ENCODE assay signal across 14 cellular contexts in genomic region chr18:40866013-40866644, GRCh38.
DNase-seq lines count a peak whose midpoint lies in the region; ATAC-seq and TF ChIP-seq lines count a peak whose summit lies in the region.
"Had no signal": no experiment of that assay in that cellular context is flagged by ENCODE, and none has a peak within 500 bp of the region (broad histone marks: within the 10 kb centered on the region; RNA-seq: fewer than 3 reads in every experiment).

No MANE protein-coding gene starts in this region.

- no peaks in the 10 kb centered on the region for H3K36me3 Mint-ChIP-seq in activated CD4-positive, alpha-beta memory T cell treated with anti-CD3 and anti-CD28 coated beads, Interleukin-2, amount 10 ng/mL, durations not matched to agents 7 days and 5 days (ENCODE audit: low read depth)
- no peaks in the 10 kb centered on the region for H3K36me3 Mint-ChIP-seq in activated CD4-positive, alpha-beta memory T cell treated with anti-CD3 and anti-CD28 coated beads for 36 hours
- peaks cover 7% of the 10 kb centered on the region for H3K36me3 Mint-ChIP-seq in WTC11
- H3K36me3 Mint-ChIP-seq: memory B cell had no signal

- H3K27ac Mint-ChIP-seq in activated CD4-positive, alpha-beta memory T cell treated with anti-CD3 and anti-CD28 coated beads, Interleukin-2, amount 10 ng/mL, durations not matched to agents 7 days and 5 days = no peak overlapping the region
- no peak overlapping the region for H3K27ac Mint-ChIP-seq in activated CD4-positive, alpha-beta memory T cell treated with anti-CD3 and anti-CD28 coated beads for 36 hours
- H3K27ac Mint-ChIP-seq in WTC11 = no peak overlapping the region
- H3K27ac Mint-ChIP-seq: memory B cell, progenitor cell of endocrine pancreas had no signal

- no peak overlapping the region for H3K9ac ChIP-seq in MM.1S (ENCODE audit: low read length)

- POLR2A ChIA-PET in activated CD4-positive, alpha-beta memory T cell treated with anti-CD3 and anti-CD28 coated beads, Interleukin-2, amount 10 ng/mL, durations not matched to agents 7 days and 5 days (lab: Charles Lee) = no interaction called here
- POLR2A ChIA-PET in activated CD4-positive, alpha-beta memory T cell treated with anti-CD3 and anti-CD28 coated beads for 36 hours (lab: Charles Lee) = no interaction called here
- POLR2A ChIA-PET in WTC11 (lab: Charles Lee) = no interaction called here

- H3F3A ChIP-seq in MM.1S (ENCODE audit: insufficient read depth, low read length) = no peaks in the 10 kb centered on the region

- H3K4me3 Mint-ChIP-seq in activated CD4-positive, alpha-beta memory T cell treated with anti-CD3 and anti-CD28 coated beads, Interleukin-2, amount 10 ng/mL, durations not matched to agents 7 days and 5 days = no peak overlapping the region
- H3K4me3 Mint-ChIP-seq in activated CD4-positive, alpha-beta memory T cell treated with anti-CD3 and anti-CD28 coated beads for 36 hours = no peak overlapping the region
- no peak overlapping the region for H3K4me3 Mint-ChIP-seq in WTC11
- H3K4me3 Mint-ChIP-seq: memory B cell had no signal

- peak; percentile 15 for DNase-seq in activated CD4-positive, alpha-beta memory T cell treated with anti-CD3 and anti-CD28 coated beads, Interleukin-2, amount 10 ng/mL, durations not matched to agents 7 days and 5 days
- no peak for DNase-seq in activated CD4-positive, alpha-beta memory T cell treated with anti-CD3 and anti-CD28 coated beads for 36 hours
- DNase-seq in MM.1S = peak; percentile 33
- DNase-seq in WTC11 (ENCODE audit: low spot score) = no peak
- peak; percentile 29 for DNase-seq in skeletal muscle cell (ENCODE audit: low read depth)
- DNase-seq in amniotic stem cell (lab: John Stamatoyannopoulos, UW) = no peak
- no peak for DNase-seq in left lung
- no peak for DNase-seq in activated effector memory CD4-positive, alpha-beta T cell treated with Interleukin-2 at 50 U/mL for 16 hours
- DNase-seq: AML-193, NCI-H2227 treated with DMSO at 0.1 percent for 48 hours had no signal

- H3K9me3 ChIP-seq in MM.1S (replicated peaks; ENCODE audit: insufficient read depth, low read length) (no peaks in the 10 kb centered on the region), left lung (peaks cover 0 to 5% of the 10 kb centered on the region in 2 donors)
- H3K9me3 ChIP-seq: heart left ventricle, suprapubic skin had no signal

- H2AFZ ChIP-seq in MM.1S (ENCODE audit: low read length) = no peak overlapping the region

- H3K9me2 ChIP-seq in MM.1S (replicated peaks; ENCODE audit: insufficient read depth, low read length) = no peaks in the 10 kb centered on the region

- TF ChIP-seq CTCF in MM.1S (IDR thresholded peaks at IDR 0.05; ENCODE audit: low read length) (no peak), WTC11 (IDR thresholded peaks at IDR 0.05) (no peak), left lung (IDR thresholded peaks at IDR 0.05) (no peak)

- H3K4me1 Mint-ChIP-seq in activated CD4-positive, alpha-beta memory T cell treated with anti-CD3 and anti-CD28 coated beads, Interleukin-2, amount 10 ng/mL, durations not matched to agents 7 days and 5 days = no peaks in the 10 kb centered on the region
- no peaks in the 10 kb centered on the region for H3K4me1 Mint-ChIP-seq in activated CD4-positive, alpha-beta memory T cell treated with anti-CD3 and anti-CD28 coated beads for 36 hours (ENCODE audit: low read depth)
- 0 out of 2 replicates have a peak, but pooled peaks cover 2% of the 10 kb centered on the region for H3K4me1 Mint-ChIP-seq in WTC11
- H3K4me1 Mint-ChIP-seq: memory B cell had no signal

- no peaks in the 10 kb centered on the region for H3K27me3 Mint-ChIP-seq in activated CD4-positive, alpha-beta memory T cell treated with anti-CD3 and anti-CD28 coated beads, Interleukin-2, amount 10 ng/mL, durations not matched to agents 7 days and 5 days
- H3K27me3 Mint-ChIP-seq in activated CD4-positive, alpha-beta memory T cell treated with anti-CD3 and anti-CD28 coated beads for 36 hours = no peaks in the 10 kb centered on the region
- H3K27me3 Mint-ChIP-seq in WTC11 (ENCODE audit: low read depth) = no peaks in the 10 kb centered on the region
- H3K27me3 Mint-ChIP-seq: memory B cell, progenitor cell of endocrine pancreas had no signal

- intact Hi-C loops in activated CD4-positive, alpha-beta memory T cell treated with anti-CD3 and anti-CD28 coated beads for 36 hours (cut with micrococcal nuclease) = no loop called here
- intact Hi-C loops in left lung (cut with DNase I) = no loop called here

- CTCF ChIA-PET in activated CD4-positive, alpha-beta memory T cell treated with anti-CD3 and anti-CD28 coated beads, Interleukin-2, amount 10 ng/mL, durations not matched to agents 7 days and 5 days (lab: Charles Lee) = no interaction called here
- CTCF ChIA-PET in activated CD4-positive, alpha-beta memory T cell treated with anti-CD3 and anti-CD28 coated beads for 36 hours (lab: Charles Lee) = no interaction called here
- CTCF ChIA-PET in WTC11 (lab: Charles Lee) = no interaction called here

- H3K4me2 ChIP-seq in MM.1S (ENCODE audit: low read depth, low read length) = no peak overlapping the region

- H3K4me3 ChIP-seq in MM.1S (ENCODE audit: low read length) (no peak overlapping the region), skeletal muscle cell (ENCODE audit: low read depth, low read length) (no peak overlapping the region), left lung (no peak overlapping the region)
- H3K4me3 ChIP-seq: heart left ventricle, suprapubic skin had no signal

- H3K27me3 ChIP-seq in MM.1S (replicated peaks; ENCODE audit: insufficient read depth, low read length) = no peaks in the 10 kb centered on the region
- no peaks in the 10 kb centered on the region for H3K27me3 ChIP-seq in left lung
- H3K27me3 ChIP-seq: heart left ventricle, suprapubic skin had no signal

- H3K4me1 ChIP-seq in MM.1S (ENCODE audit: low read length) = no peaks in the 10 kb centered on the region
- H3K4me1 ChIP-seq in left lung = no peaks in the 10 kb centered on the region
- H3K4me1 ChIP-seq: heart left ventricle, suprapubic skin had no signal

- H3K36me3 ChIP-seq in MM.1S (replicated peaks; ENCODE audit: insufficient read depth, low read length) (no peaks in the 10 kb centered on the region), left lung (no peaks in the 10 kb centered on the region)
- H3K36me3 ChIP-seq: heart left ventricle, suprapubic skin had no signal

- peaks cover 16% of the 10 kb centered on the region for H3K9me3 Mint-ChIP-seq in activated CD4-positive, alpha-beta memory T cell treated with anti-CD3 and anti-CD28 coated beads, Interleukin-2, amount 10 ng/mL, durations not matched to agents 7 days and 5 days
- peaks cover 11% of the 10 kb centered on the region for H3K9me3 Mint-ChIP-seq in activated CD4-positive, alpha-beta memory T cell treated with anti-CD3 and anti-CD28 coated beads for 36 hours
- peaks cover 19% of the 10 kb centered on the region for H3K9me3 Mint-ChIP-seq in WTC11

- no peaks in the 10 kb centered on the region for H3K79me2 ChIP-seq in MM.1S (ENCODE audit: low read length)

- H3K27ac ChIP-seq in MM.1S (ENCODE audit: low read length) = no peak overlapping the region
- H3K27ac ChIP-seq in left lung = no peak overlapping the region
- H3K27ac ChIP-seq: heart left ventricle, suprapubic skin had no signal

- H4K20me1 ChIP-seq in MM.1S (ENCODE audit: insufficient read depth, low read length) = no peaks in the 10 kb centered on the region

- peak; percentile 71 for ATAC-seq in WTC11
- ATAC-seq in left lung = no peak
- ATAC-seq: heart left ventricle had no signal

TF ChIP-seq in WTC11, 78 proteins besides CTCF, POLR2A, EP300 and RAD21 (continues in another document):
- TF ChIP-seq OVOL2 (CRISPR knock-in tag; IDR thresholded peaks at IDR 0.05; ENCODE audit: borderline replicate concordance) = no peak
- TF ChIP-seq GTF2I (CRISPR knock-in tag; conservative IDR thresholded peaks at IDR 0.05) = no peak
- no peak for TF ChIP-seq ZNF396 (CRISPR knock-in tag; IDR thresholded peaks at IDR 0.05; ENCODE audit: borderline replicate concordance)
- TF ChIP-seq AFF4 (CRISPR knock-in tag; IDR thresholded peaks at IDR 0.05; ENCODE audit: borderline replicate concordance) = no peak
- TF ChIP-seq ZNF317 (CRISPR knock-in tag; IDR thresholded peaks at IDR 0.05; ENCODE audit: borderline replicate concordance, low read depth) = no peak
- TF ChIP-seq CBFB (CRISPR knock-in tag; IDR thresholded peaks at IDR 0.05; ENCODE audit: low read depth) = no peak
- no peak for TF ChIP-seq ZNF121 (CRISPR knock-in tag; IDR thresholded peaks at IDR 0.05)
- TF ChIP-seq TCF7 (CRISPR knock-in tag; IDR thresholded peaks at IDR 0.05; ENCODE audit: low read depth) = no peak

Comparison
In these comparisons a context has a peak if more than half of its experiments do, and no peak if none do; other contexts are left out.
1. DNase-seq: peak in activated CD4-positive, alpha-beta memory T cell treated with anti-CD3 and anti-CD28 coated beads, Interleukin-2, amount 10 ng/mL, durations not matched to agents 7 days and 5 days (single experiment), MM.1S (single experiment) and skeletal muscle cell (single experiment); none in activated CD4-positive, alpha-beta memory T cell treated with anti-CD3 and anti-CD28 coated beads for 36 hours (single experiment), WTC11 (single experiment), amniotic stem cell (single experiment), left lung (0 of 2) and activated effector memory CD4-positive, alpha-beta T cell treated with Interleukin-2 at 50 U/mL for 16 hours (single experiment).